18 cellular contexts compared by ENCODE assay signal in the genomic region with DNA sequence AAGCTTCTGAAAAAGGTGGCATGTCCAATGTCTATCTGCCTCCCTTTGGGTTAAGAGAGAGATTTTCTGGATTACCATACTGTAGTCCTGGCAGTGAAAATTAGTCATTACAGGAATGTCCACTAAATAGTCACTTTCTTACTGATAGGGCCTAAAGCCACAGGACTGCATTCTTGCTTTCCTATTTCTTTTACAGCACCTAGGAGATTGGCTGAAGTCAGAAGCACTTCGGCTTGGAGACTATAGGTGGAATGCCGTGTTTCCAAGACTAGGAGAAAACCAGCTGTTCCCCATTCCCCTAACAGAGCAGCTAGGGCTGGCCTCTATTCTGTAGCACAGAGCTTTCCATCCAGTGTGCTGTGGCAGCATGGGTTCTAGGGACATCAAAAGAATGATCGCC. TPM values are rescaled to one million over a fixed set of nuclear protein-coding genes. Genes with fewer than 3 reads are reported as not detected.
A peak's percentile ranks its signal among the peaks of the same experiment; 100 is the strongest.
DNase-seq lines count a peak whose midpoint lies in the region; ATAC-seq, FAIRE-seq and TF ChIP-seq lines count a peak whose summit lies in the region.
"Had no signal": no experiment of that assay in that cellular context is flagged by ENCODE, and none has a peak within 500 bp of the region (broad histone marks: within the 10 kb centered on the region; RNA-seq: fewer than 3 reads in every experiment).

No MANE protein-coding gene starts in this region.

- H2BK120ac ChIP-seq in IMR-90 (ENCODE audit: low read depth, low read length) (no peak overlapping the region), trophoblast cell (ENCODE audit: insufficient read depth, low read length, poor library complexity) (no peak overlapping the region)

- H3K27me3 ChIP-seq in IMR-90 (ENCODE audit: control insufficient read depth, insufficient read depth, low read length) (peaks cover 4% of the 10 kb centered on the region; the same call in 1 of the 2 replicates), astrocyte (ENCODE audit: insufficient read depth, low read length) (no peaks in the 10 kb centered on the region), trophoblast cell (ENCODE audit: insufficient read depth, low read length) (no peaks in the 10 kb centered on the region), testis (no peaks in the 10 kb centered on the region), psoas muscle (ENCODE audit: insufficient read depth in 3 of 3, low read length in 2 of 3) (no peaks in the 10 kb centered on the region), left lung (no peaks in the 10 kb centered on the region)
- H3K27me3 ChIP-seq: BLaER1 treated with 17β-estradiol and CSF1 and Interleukin-3, amounts not matched to agents 10 nM and 100 nM had no signal

- WGBS in IMR-90 (ENCODE audit: extremely low coverage in 2 of 2, insufficient read length in 1 of 2), 2 experiments, result no CpG with 5 or more reads among the region's 3 CpGs
- whole genome bisulfite sequencing in trophoblast cell (ENCODE audit: extremely low coverage, insufficient coverage, insufficient read length), result no CpG with 5 or more reads among the region's 3 CpGs
- WGBS in testis, 2 donors, result 84 to 90% methylated on average over 3 of the region's 3 CpGs
- WGBS in psoas muscle, 3 donors, result 83 to 89% (median 88%) methylated on average over 3 of the region's 3 CpGs

- no peaks in the 10 kb centered on the region for H3K9me1 ChIP-seq in IMR-90 (ENCODE audit: insufficient read depth, low read length)

- intact Hi-C loops in IMR-90 (cut with micrococcal nuclease) (loop anchor here (1.0 kb wide), 3 partner anchors 33 to 119 kb away; no protein-coding TSS in a partner anchor), testis (cut with DNase I; ENCODE audit: low total_unique reads) (no loop called here), psoas muscle (cut with DNase I) (loop anchor here (5.0 kb wide), 2 partner anchors 82 to 117 kb away; partner anchors contain the start of gene RDH12 (in 1 of the 2)), left lung (cut with DNase I) (no loop called here)

- no peak overlapping the region for H3K4me3 ChIP-seq in IMR-90 (ENCODE audit: insufficient read depth, low read depth, low read length)
- H3K4me3 ChIP-seq in astrocyte (ENCODE audit: insufficient read depth, low read depth, low read length), result no peak overlapping the region
- no peak overlapping the region for H3K4me3 ChIP-seq in trophoblast cell (ENCODE audit: low read depth, low read length)
- H3K4me3 ChIP-seq in testis, result no peak overlapping the region
- no peak overlapping the region for H3K4me3 ChIP-seq in psoas muscle
- no peak overlapping the region for H3K4me3 ChIP-seq in left lung
- H3K4me3 ChIP-seq: BLaER1 treated with 17β-estradiol and CSF1 and Interleukin-3, amounts not matched to agents 10 nM and 100 nM had no signal

- H2AK5ac ChIP-seq in IMR-90 (ENCODE audit: low read depth, low read length), result no peak overlapping the region
- no peak overlapping the region for H2AK5ac ChIP-seq in trophoblast cell (ENCODE audit: low read length)

- H3K18ac ChIP-seq in IMR-90 (ENCODE audit: low read depth, low read length), result no peak overlapping the region
- no peak overlapping the region for H3K18ac ChIP-seq in trophoblast cell (ENCODE audit: low read length)

- TF ChIP-seq RAD21 in IMR-90 (IDR thresholded peaks at IDR 0.05; ENCODE audit: low read length), result no peak

- no peak overlapping the region for H3K27ac Mint-ChIP-seq in astrocyte (ENCODE audit: unreplicated experiment)
- H3K27ac Mint-ChIP-seq: B cell; CD8-positive, alpha-beta T cell; H9 had no signal

- H3K9ac ChIP-seq in IMR-90 (ENCODE audit: low read depth, low read length), result no peak overlapping the region
- no peak overlapping the region for H3K9ac ChIP-seq in astrocyte (ENCODE audit: low read length)
- no peak overlapping the region for H3K9ac ChIP-seq in trophoblast cell (ENCODE audit: low read length)
- H3K9ac ChIP-seq: BLaER1 treated with 17β-estradiol and CSF1 and Interleukin-3, amounts not matched to agents 10 nM and 100 nM had no signal

- no peak overlapping the region for H2AK9ac ChIP-seq in IMR-90 (replicated peaks; ENCODE audit: low read depth, low read length, poor library complexity)

- H3K14ac ChIP-seq in IMR-90 (replicated peaks; ENCODE audit: low read depth, low read length) (no peak overlapping the region), trophoblast cell (ENCODE audit: low read length) (no peak overlapping the region)

- CTCF ChIA-PET in IMR-90 (lab: Yijun Ruan, JAX), result interaction anchor here (0.6 to 5.8 kb wide), 7 partner anchors 9 to 157 kb away, joined by 3 to 38 read pairs (median 3); no protein-coding TSS in a partner anchor

- H2BK15ac ChIP-seq in IMR-90 (ENCODE audit: low read depth, low read length), result no peak overlapping the region

- H3K4ac ChIP-seq in IMR-90 (ENCODE audit: low read depth, low read length) (no peak overlapping the region), trophoblast cell (ENCODE audit: low read depth, low read length) (no peak overlapping the region)

- H4K8ac ChIP-seq in IMR-90 (ENCODE audit: low read depth in 2 of 2, low read length in 2 of 2) (no peak overlapping the region), trophoblast cell (ENCODE audit: low read depth, low read length) (no peak overlapping the region)

- H3K56ac ChIP-seq in IMR-90 (ENCODE audit: extremely low read depth, insufficient read depth, low read length), result no peak overlapping the region

- H3K9me3 Mint-ChIP-seq in astrocyte (ENCODE audit: unreplicated experiment), result no peaks in the 10 kb centered on the region
- H3K9me3 Mint-ChIP-seq: CD8-positive, alpha-beta T cell; H9 had no signal

- H2AFZ ChIP-seq in IMR-90 (replicated peaks; ENCODE audit: low read length, poor library complexity) (no peak overlapping the region), astrocyte (ENCODE audit: low read depth, low read length) (no peak overlapping the region), trophoblast cell (ENCODE audit: insufficient read depth, low read length, poor library complexity) (no peak overlapping the region)

- DNase-seq in IMR-90 (no peak), astrocyte (ENCODE audit: low read depth) (peak; percentile 32), trophoblast cell (peak; percentile 74 to 91), testis (peak; percentile 1), psoas muscle (no peak), NK-92 (lab: John Stamatoyannopoulos, UW; ENCODE audit: unreplicated experiment) (no peak), left lung (no peak)
- DNase-seq: Calu3; CD8-positive, alpha-beta T cell; DMS53; DND-41; GDM1; H9 had no signal

- FAIRE-seq in astrocyte (lab: Jason Lieb, UNC), result no peak
- FAIRE-seq: GM12892, H1 had no signal

- H3K79me2 ChIP-seq in astrocyte (ENCODE audit: insufficient read depth, low read length) (no peaks in the 10 kb centered on the region), trophoblast cell (ENCODE audit: control insufficient read depth, insufficient read depth, low read length, poor library complexity) (peaks cover 1% of the 10 kb centered on the region)

- no peaks in the 10 kb centered on the region for H4K20me1 ChIP-seq in IMR-90 (ENCODE audit: insufficient read depth, low read length)
- no peaks in the 10 kb centered on the region for H4K20me1 ChIP-seq in astrocyte (ENCODE audit: insufficient read depth, low read length)
- H4K20me1 ChIP-seq: BLaER1 treated with 17β-estradiol and CSF1 and Interleukin-3, amounts not matched to agents 10 nM and 100 nM had no signal

- H3K36me3 Mint-ChIP-seq in astrocyte (ENCODE audit: low read depth, unreplicated experiment), result no peaks in the 10 kb centered on the region

- dilution Hi-C loops in IMR-90 (cut with HindIII; ENCODE audit: low sequenced_read_pairs, unreplicated experiment), result no loop called here

- in situ Hi-C loops in IMR-90 (cut with MboI; ENCODE audit: low sequenced_read_pairs), result loop anchor here (5.0 kb wide), 1 partner anchor 117 kb away; the partner anchor contains the start of gene RDH12

- H2BK20ac ChIP-seq in IMR-90 (ENCODE audit: low read depth, low read length), result no peak overlapping the region

- TF ChIP-seq CTCF in IMR-90 (conservative IDR thresholded peaks at IDR 0.05; ENCODE audit: low read depth, low read length) (no peak), astrocyte (IDR thresholded peaks at IDR 0.05; ENCODE audit: insufficient read depth, low read depth, low read length) (no peak), testis (IDR thresholded peaks at IDR 0.05) (no peak), psoas muscle (IDR thresholded peaks at IDR 0.05) (no peak), left lung (IDR thresholded peaks at IDR 0.05) (no peak)

- no peak overlapping the region for H4K5ac ChIP-seq in IMR-90 (ENCODE audit: low read depth, low read length)

- H3K9me3 ChIP-seq in IMR-90 (ENCODE audit: control insufficient read depth, insufficient read depth, low read length) (no peaks in the 10 kb centered on the region), astrocyte (ENCODE audit: insufficient read depth, low read depth, low read length) (no peaks in the 10 kb centered on the region), trophoblast cell (ENCODE audit: insufficient read depth, low read depth, low read length) (peaks cover 2% of the 10 kb centered on the region), testis (no peaks in the 10 kb centered on the region), psoas muscle (no peaks in the 10 kb centered on the region), left lung (no peaks in the 10 kb centered on the region)
- H3K9me3 ChIP-seq: BLaER1 treated with 17β-estradiol and CSF1 and Interleukin-3, amounts not matched to agents 10 nM and 100 nM had no signal

- H3K23ac ChIP-seq in IMR-90 (ENCODE audit: low read depth, low read length) (no peak overlapping the region), trophoblast cell (ENCODE audit: low read length) (no peak overlapping the region)

- no peak overlapping the region for H4K91ac ChIP-seq in IMR-90 (ENCODE audit: insufficient read depth, low read depth, low read length)
- no peak overlapping the region for H4K91ac ChIP-seq in trophoblast cell (ENCODE audit: low read depth, low read length)

- no peak overlapping the region for H3K4me2 ChIP-seq in IMR-90 (ENCODE audit: low read depth, low read length)
- no peak overlapping the region for H3K4me2 ChIP-seq in astrocyte (ENCODE audit: low read length)
- H3K4me2 ChIP-seq in trophoblast cell (ENCODE audit: low read length), result peak overlapping the region; percentile 7

- H3K4me1 ChIP-seq in IMR-90 (ENCODE audit: control insufficient read depth, insufficient read depth, low read length) (no peaks in the 10 kb centered on the region), astrocyte (ENCODE audit: insufficient read depth, low read length) (no peaks in the 10 kb centered on the region), trophoblast cell (ENCODE audit: control insufficient read depth in 1 of 2, insufficient read depth in 2 of 2, low read length in 2 of 2) (peaks cover 0 to 3% of the 10 kb centered on the region in 2 experiments), testis (no peaks in the 10 kb centered on the region), psoas muscle (no peaks in the 10 kb centered on the region), left lung (no peaks in the 10 kb centered on the region)

- no peak overlapping the region for H3K4me3 Mint-ChIP-seq in astrocyte (ENCODE audit: unreplicated experiment)
- H3K4me3 Mint-ChIP-seq: B cell; CD8-positive, alpha-beta T cell; H9 had no signal

- POLR2A ChIA-PET in IMR-90 (lab: Charles Lee; ENCODE audit: unreplicated experiment), result no interaction called here

- peak; percentile 45 for ATAC-seq in IMR-90 (ENCODE audit: low read depth)
- no peak for ATAC-seq in psoas muscle
- ATAC-seq in GM18873 (IDR thresholded peaks at IDR 0.05; ENCODE audit: low FRiP score, unreplicated experiment), result no peak
- no peak for ATAC-seq in left lung
- ATAC-seq: CD8-positive, alpha-beta T cell had no signal

- peaks cover 2% of the 10 kb centered on the region for H3K36me3 ChIP-seq in IMR-90 (ENCODE audit: control insufficient read depth, insufficient read depth, low read length)
- no peaks in the 10 kb centered on the region for H3K36me3 ChIP-seq in astrocyte (ENCODE audit: insufficient read depth, low read length)
- peaks cover under 1 to 10% of the 10 kb centered on the region in 2 experiments for H3K36me3 ChIP-seq in trophoblast cell (ENCODE audit: control insufficient read depth in 1 of 2, insufficient read depth in 2 of 2, low read length in 2 of 2)
- H3K36me3 ChIP-seq in testis (ENCODE audit: low read depth, missing control alignments), result no peaks in the 10 kb centered on the region
- peaks cover 8 to 51% of the 10 kb centered on the region in 2 donors for H3K36me3 ChIP-seq in psoas muscle (ENCODE audit: insufficient read depth in 1 of 2, low read depth in 1 of 2)
- H3K36me3 ChIP-seq in left lung, result peaks cover 0 to 34% of the 10 kb centered on the region in 2 donors

- H3K79me1 ChIP-seq in IMR-90 (ENCODE audit: low read depth in 1 of 2, low read length in 2 of 2) (no peaks in the 10 kb centered on the region), trophoblast cell (ENCODE audit: low read length) (no peaks in the 10 kb centered on the region)

- H2BK12ac ChIP-seq in trophoblast cell (ENCODE audit: low read length), result no peak overlapping the region

- no peaks in the 10 kb centered on the region for H3K4me1 Mint-ChIP-seq in astrocyte (ENCODE audit: low read depth, unreplicated experiment)
- H3K4me1 Mint-ChIP-seq: H9 had no signal

- H3K27me3 Mint-ChIP-seq in astrocyte (ENCODE audit: low read depth, unreplicated experiment), result no peaks in the 10 kb centered on the region
- H3K27me3 Mint-ChIP-seq: B cell had no signal

- no peak overlapping the region for H2BK5ac ChIP-seq in IMR-90 (ENCODE audit: low read depth, low read length, poor library complexity, severe bottlenecking)
- no peak overlapping the region for H2BK5ac ChIP-seq in trophoblast cell (ENCODE audit: low read depth, low read length, poor library complexity)

- no peak for TF ChIP-seq POLR2A in IMR-90 (IDR thresholded peaks at IDR 0.05; ENCODE audit: low read depth, low read length)
- TF ChIP-seq POLR2A in testis (IDR thresholded peaks at IDR 0.05), result no peak

- H3K27ac ChIP-seq in IMR-90 (ENCODE audit: insufficient read depth, low read length) (no peak overlapping the region), astrocyte (ENCODE audit: low read depth, low read length) (no peak overlapping the region), trophoblast cell (ENCODE audit: low read depth, low read length) (no peak overlapping the region), testis (no peak overlapping the region), psoas muscle (no peak overlapping the region), left lung (no peak overlapping the region)
- H3K27ac ChIP-seq: BLaER1 treated with 17β-estradiol and CSF1 and Interleukin-3, amounts not matched to agents 10 nM and 100 nM had no signal

- no peak overlapping the region for H4K12ac ChIP-seq in trophoblast cell (ENCODE audit: low read depth, low read length)

- BruUV-seq in IMR-90 (replicated peaks; lab: Mats Ljungman, UMichigan), result no TSS peak

RNA-seq across cellular contexts. Expression of gene PIGH, which starts 15.1 kb away (rescaled TPM):
- total RNA-seq in IMR-90 (2012; rRNA removed), result 6.7 and 7.9 TPM in 2 replicates
- 13.5 and 23.1 TPM in 2 replicates for polyA plus RNA-seq in IMR-90 (2012; rRNA removed)
- polyA plus RNA-seq in IMR-90 (2012; cell fraction: cytosol; rRNA removed), result 9.9 and 11.2 TPM in 2 replicates
- polyA plus RNA-seq in IMR-90 (2012; cell fraction: nucleus; rRNA removed; ENCODE audit: low replicate concordance), result 13.0 and 23.6 TPM in 2 replicates
- 11.3 and 13.5 TPM in 2 replicates for total RNA-seq in astrocyte
- polyA plus RNA-seq in trophoblast cell (2013), result 12.0 and 12.8 TPM in 2 replicates
- total RNA-seq in testis, result 10 to 100 TPM; 44.1 to 45.2 TPM
- polyA plus RNA-seq in testis (ENCODE audit: insufficient read depth, low read depth, low replicate concordance), result 69.3 TPM
- total RNA-seq in psoas muscle, result 10 to 100 TPM; 12.3 to 25.2 (median 18.0) TPM
- polyA plus RNA-seq in psoas muscle, result 10 to 100 TPM; 32.3 to 50.6 (median 45.1) TPM
- total RNA-seq in left lung, result 10 to 100 TPM; 12.8 to 21.6 TPM

RNA-seq across cellular contexts. Expression of gene ARG2, which starts 34.8 kb away (rescaled TPM):
- 2.2 and 2.5 TPM in 2 replicates for total RNA-seq in IMR-90 (2012; rRNA removed)
- 1.1 and 1.3 TPM in 2 replicates for polyA plus RNA-seq in IMR-90 (2012; rRNA removed)
- 0.39 and 0.47 TPM in 2 replicates for polyA plus RNA-seq in IMR-90 (2012; cell fraction: cytosol; rRNA removed)
- polyA plus RNA-seq in IMR-90 (2012; cell fraction: nucleus; rRNA removed; ENCODE audit: low replicate concordance), result 0.46 and 0.89 TPM in 2 replicates
- 8.9 and 11.6 TPM in 2 replicates for total RNA-seq in astrocyte
- polyA plus RNA-seq in trophoblast cell (2013), result 23.7 and 24.7 TPM in 2 replicates
- total RNA-seq in testis, result 1 to 10 TPM; 3.8 to 5.1 TPM
- 5.3 TPM for polyA plus RNA-seq in testis (ENCODE audit: insufficient read depth, low read depth, low replicate concordance)
- total RNA-seq in psoas muscle, result 10 to 100 TPM in 2 of 4 donors, 1 to 10 TPM in 2; 1.3 to 19.3 (median 8.0) TPM
- polyA plus RNA-seq in psoas muscle, result 100 to 1,000 TPM in 1 of 3 donors, 10 to 100 TPM in 1, 1 to 10 TPM in 1; 9.2 to 133 (median 32.6) TPM
- total RNA-seq in left lung, result 10 to 100 TPM in 1 of 2 donors, 1 to 10 TPM in 1; 6.0 to 14.8 TPM

RNA-seq across cellular contexts. Expression of gene PLEKHH1, which starts 51.8 kb away (rescaled TPM):
- total RNA-seq in IMR-90 (2012; rRNA removed), result under 0.01 TPM in 2 replicates
- 0.34 and 0.37 TPM in 2 replicates for polyA plus RNA-seq in IMR-90 (2012; rRNA removed)
- 0.06 and 0.07 TPM in 2 replicates for polyA plus RNA-seq in IMR-90 (2012; cell fraction: cytosol; rRNA removed)
- 1.2 and 1.6 TPM in 2 replicates for polyA plus RNA-seq in IMR-90 (2012; cell fraction: nucleus; rRNA removed; ENCODE audit: low replicate concordance)
- total RNA-seq in astrocyte, result 2.3 and 3.3 TPM in 2 replicates
- 5.5 and 5.9 TPM in 2 replicates for polyA plus RNA-seq in trophoblast cell (2013)
- 10 to 100 TPM; 49.1 to 61.3 TPM for total RNA-seq in testis
- 21.4 TPM for polyA plus RNA-seq in testis (ENCODE audit: insufficient read depth, low read depth, low replicate concordance)
- total RNA-seq in psoas muscle, result 1 to 10 TPM; 1.1 to 4.5 (median 2.5) TPM
- 1 to 10 TPM; 1.4 to 3.4 (median 2.5) TPM for polyA plus RNA-seq in psoas muscle
- 1 to 10 TPM; 1.2 to 2.7 TPM for total RNA-seq in left lung

Comparison
In these comparisons a context has a peak if more than half of its experiments do, and no peak if none do; other contexts are left out.
1. DNase-seq: peak in astrocyte (single experiment), trophoblast cell (2 of 2) and testis (single experiment); none in IMR-90 (single experiment), psoas muscle (0 of 2), NK-92 (single experiment) and left lung (0 of 2).
2. RNA of gene PLEKHH1, which starts 51.8 kb away (total RNA-seq): 49.1 to 61.3 TPM in testis; 2.3 to 3.3 TPM in astrocyte, 1.1 to 4.5 TPM in psoas muscle, 1.2 to 2.7 TPM in left lung and under 0.01 TPM in IMR-90; every median in the first group is over 4 times any median in the second.
3. intact Hi-C loops: an anchor here in IMR-90 (1.0 kb wide) and psoas muscle (5.0 kb wide); none called in testis and left lung.